Comparison of ENCODE assay signal across 11 cellular contexts in genomic region chr10:74888947-74889661, GRCh38.
DNase-seq lines count a peak whose midpoint lies in the region; ATAC-seq and TF ChIP-seq lines count a peak whose summit lies in the region.
"Had no signal": no experiment of that assay in that cellular context is flagged by ENCODE, and none has a peak within 500 bp of the region (broad histone marks: within the 10 kb centered on the region; RNA-seq: fewer than 3 reads in every experiment).

No MANE protein-coding gene starts in this region.

- peaks cover 2% of the 10 kb centered on the region for H3K4me1 Mint-ChIP-seq in osteocyte (ENCODE audit: unreplicated experiment)

- no peak overlapping the region for H3K27ac Mint-ChIP-seq in osteocyte (ENCODE audit: unreplicated experiment)

- peak; percentile 14 for TF ChIP-seq CTCF in epithelial cell of esophagus (IDR thresholded peaks at IDR 0.05; ENCODE audit: insufficient read depth, low read depth, low read length, missing control alignments)
- peak; percentile 18 for TF ChIP-seq CTCF in osteocyte (IDR thresholded peaks at IDR 0.05)

- DNase-seq in NCI-H510A treated with DMSO at 0.1 percent for 48 hours (lab: John Stamatoyannopoulos, UW): peak; percentile 42
- no peak for DNase-seq in NCI-H510A (lab: John Stamatoyannopoulos, UW)
- DNase-seq in NCI-H187 (lab: John Stamatoyannopoulos, UW): peak; percentile 9 to 20
- peak; percentile 15 for DNase-seq in epithelial cell of esophagus (ENCODE audit: low read depth)
- no peak for DNase-seq in osteocyte (ENCODE audit: extremely low spot score, unreplicated experiment)
- no peak for DNase-seq in NK-92 treated with Interleukin-12 subunit alpha and Interleukin-12 subunit beta, amount 100 ng/mL, for 24 hours (lab: John Stamatoyannopoulos, UW)
- no peak for DNase-seq in T-helper 1 cell
- DNase-seq: activated CD4-positive, alpha-beta T cell treated with anti-CD3 and anti-CD28 coated beads for 48 hours; KG1 had no signal

- no peaks in the 10 kb centered on the region for H3K9me3 Mint-ChIP-seq in osteocyte (ENCODE audit: unreplicated experiment)

- ATAC-seq in GM21723 (IDR thresholded peaks at IDR 0.05; ENCODE audit: unreplicated experiment): no peak

- H3K4me3 Mint-ChIP-seq in osteocyte (ENCODE audit: unreplicated experiment): no peak overlapping the region

- H3K36me3 Mint-ChIP-seq in osteocyte (ENCODE audit: unreplicated experiment): no peaks in the 10 kb centered on the region

- no peak overlapping the region for H3K4me3 ChIP-seq in epithelial cell of esophagus (ENCODE audit: low read length)
- H3K4me3 ChIP-seq: BLaER1 had no signal

- no peaks in the 10 kb centered on the region for H3K27me3 Mint-ChIP-seq in osteocyte (ENCODE audit: unreplicated experiment)

Comparison
In these comparisons a context has a peak if more than half of its experiments do, and no peak if none do; other contexts are left out.
1. DNase-seq: peak in NCI-H510A treated with DMSO at 0.1 percent for 48 hours (single experiment), NCI-H187 (2 of 2) and epithelial cell of esophagus (single experiment); none in NCI-H510A (single experiment), osteocyte (single experiment), NK-92 treated with Interleukin-12 subunit alpha and Interleukin-12 subunit beta, amount 100 ng/mL, for 24 hours (single experiment) and T-helper 1 cell (0 of 5).